ENCODE assay signal across 26 cellular contexts in the genomic region with DNA sequence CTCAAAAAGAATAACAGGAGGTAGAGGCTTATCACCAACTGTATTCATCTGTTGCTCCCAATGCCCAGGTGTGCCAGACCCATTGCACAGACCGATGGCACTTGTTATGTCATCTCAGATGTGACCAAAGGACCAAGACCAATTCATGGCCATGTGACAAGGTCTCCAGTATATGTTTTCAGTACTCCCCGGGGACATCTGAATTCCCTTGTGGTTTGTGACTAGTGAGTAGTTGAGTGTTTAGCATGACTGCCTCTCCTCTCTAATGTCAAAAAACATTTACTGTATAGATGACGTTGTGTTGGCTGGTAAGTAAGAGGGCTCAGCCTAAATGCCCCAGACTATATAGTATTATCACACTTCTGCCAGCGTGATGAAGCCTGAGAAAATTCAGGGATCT.
"Had no signal": no experiment of that assay in that cellular context is flagged by ENCODE, and none has a peak within 500 bp of the region (broad histone marks: within the 10 kb centered on the region; RNA-seq: fewer than 3 reads in every experiment).

No MANE protein-coding gene starts in this region.

- H3K27ac Mint-ChIP-seq: activated B cell treated with CpG ODN at 0.5 μM for 24 hours; activated CD8-positive, alpha-beta memory T cell treated with anti-CD3 and anti-CD28 coated beads, Interleukin-2, amount 10 ng/mL, durations not matched to agents 7 days and 5 days; activated CD8-positive, alpha-beta T cell treated with anti-CD3 and anti-CD28 coated beads for 36 hours; activated naive CD4-positive, alpha-beta T cell treated with anti-CD3 and anti-CD28 coated beads, Interleukin-2, amount 50 U/mL, for 72 hours; activated T-cell treated with anti-CD3 and anti-CD28 coated beads, Interleukin-2, amount 50 U/mL, for 72 hours; natural killer cell; neural progenitor cell; stimulated activated naive B cell treated with anti-CD40 and anti-IgM and Interleukin-4, amounts not matched to agents 10 μg/mL and 1 μg/mL and 100 μg/mL, for 72 hours had no signal

- H3K36me3 Mint-ChIP-seq: activated CD8-positive, alpha-beta memory T cell treated with anti-CD3 and anti-CD28 coated beads, Interleukin-2, amount 10 ng/mL, durations not matched to agents 7 days and 5 days; activated naive CD4-positive, alpha-beta T cell treated with anti-CD3 and anti-CD28 coated beads, Interleukin-2, amount 50 U/mL, for 72 hours; natural killer cell; neural progenitor cell; stimulated activated naive B cell treated with anti-CD40 and anti-IgM and Interleukin-4, amounts not matched to agents 10 μg/mL and 1 μg/mL and 100 μg/mL, for 72 hours had no signal

- H3K9me3 Mint-ChIP-seq: activated B cell treated with CpG ODN at 0.5 μM for 24 hours; activated CD8-positive, alpha-beta T cell treated with anti-CD3 and anti-CD28 coated beads for 36 hours; neural progenitor cell; stimulated activated naive B cell treated with anti-CD40 and anti-IgM and Interleukin-4, amounts not matched to agents 10 μg/mL and 1 μg/mL and 100 μg/mL, for 72 hours had no signal

- DNase-seq: activated B cell treated with CpG ODN at 0.5 μM for 24 hours; activated CD4-positive, alpha-beta T cell treated with anti-CD3 and anti-CD28 coated beads, Interleukin-2, amount 50 U/mL, for 1 hour; activated CD8-positive, alpha-beta memory T cell treated with anti-CD3 and anti-CD28 coated beads, Interleukin-2, amount 10 ng/mL, durations not matched to agents 7 days and 5 days; activated CD8-positive, alpha-beta T cell treated with anti-CD3 and anti-CD28 coated beads for 36 hours; activated naive CD4-positive, alpha-beta T cell; activated T-cell treated with anti-CD3 and anti-CD28 coated beads, Interleukin-2, amount 50 U/mL, for 72 hours; anterior cingulate cortex; dermis blood vessel endothelial cell; effector CD4-positive, alpha-beta T cell; heart right ventricle; kidney glomerular epithelial cell; left lung; lower lobe of right lung; natural killer cell; occipital lobe; right cardiac atrium; stimulated activated CD4-positive, alpha-beta T cell treated with anti-CD3 and anti-CD28 coated beads, Interleukin-15, amount 100 ng/mL, for 24 hours; stimulated activated CD4-positive, alpha-beta T cell treated with anti-CD3 and anti-CD28 coated beads, Interleukin-2, amount 100 ng/mL, for 24 hours; stimulated activated naive B cell treated with anti-CD40 and anti-IgM and Interleukin-4, amounts not matched to agents 10 μg/mL and 1 μg/mL and 100 μg/mL, for 72 hours; stomach; thyroid gland; upper lobe of left lung had no signal

- H3K27me3 Mint-ChIP-seq: activated B cell treated with CpG ODN at 0.5 μM for 24 hours; activated CD8-positive, alpha-beta memory T cell treated with anti-CD3 and anti-CD28 coated beads, Interleukin-2, amount 10 ng/mL, durations not matched to agents 7 days and 5 days; activated CD8-positive, alpha-beta T cell treated with anti-CD3 and anti-CD28 coated beads for 36 hours; central memory CD8-positive, alpha-beta T cell; stimulated activated naive B cell treated with anti-CD40 and anti-IgM and Interleukin-4, amounts not matched to agents 10 μg/mL and 1 μg/mL and 100 μg/mL, for 72 hours had no signal

- H3K4me3 Mint-ChIP-seq: activated B cell treated with CpG ODN at 0.5 μM for 24 hours; activated CD8-positive, alpha-beta memory T cell treated with anti-CD3 and anti-CD28 coated beads, Interleukin-2, amount 10 ng/mL, durations not matched to agents 7 days and 5 days; activated CD8-positive, alpha-beta T cell treated with anti-CD3 and anti-CD28 coated beads for 36 hours; activated T-cell treated with anti-CD3 and anti-CD28 coated beads, Interleukin-2, amount 50 U/mL, for 72 hours; central memory CD8-positive, alpha-beta T cell; natural killer cell; neural progenitor cell; stimulated activated naive B cell treated with anti-CD40 and anti-IgM and Interleukin-4, amounts not matched to agents 10 μg/mL and 1 μg/mL and 100 μg/mL, for 72 hours had no signal

- H3K4me1 Mint-ChIP-seq: activated B cell treated with CpG ODN at 0.5 μM for 24 hours; activated CD8-positive, alpha-beta memory T cell treated with anti-CD3 and anti-CD28 coated beads, Interleukin-2, amount 10 ng/mL, durations not matched to agents 7 days and 5 days; central memory CD8-positive, alpha-beta T cell; natural killer cell; neural progenitor cell; stimulated activated naive B cell treated with anti-CD40 and anti-IgM and Interleukin-4, amounts not matched to agents 10 μg/mL and 1 μg/mL and 100 μg/mL, for 72 hours had no signal

- ATAC-seq: activated CD8-positive, alpha-beta memory T cell treated with anti-CD3 and anti-CD28 coated beads, Interleukin-2, amount 10 ng/mL, durations not matched to agents 7 days and 5 days; activated CD8-positive, alpha-beta T cell treated with anti-CD3 and anti-CD28 coated beads for 36 hours; activated naive CD4-positive, alpha-beta T cell treated with anti-CD3 and anti-CD28 coated beads, Interleukin-2, amount 50 U/mL, for 72 hours; activated T-cell treated with anti-CD3 and anti-CD28 coated beads, Interleukin-2, amount 50 U/mL, for 72 hours; foreskin keratinocyte; heart right ventricle; left lung; lower lobe of right lung; natural killer cell; right cardiac atrium; stimulated activated naive B cell treated with anti-CD40 and anti-IgM and Interleukin-4, amounts not matched to agents 10 μg/mL and 1 μg/mL and 100 μg/mL, for 72 hours had no signal
